22 cellular contexts compared by ENCODE assay signal in genomic region chr1:209430821-209431259, GRCh38.
DNase-seq lines count a peak whose midpoint lies in the region; ATAC-seq and TF ChIP-seq lines count a peak whose summit lies in the region.
"Had no signal": no experiment of that assay in that cellular context is flagged by ENCODE, and none has a peak within 500 bp of the region (broad histone marks: within the 10 kb centered on the region; RNA-seq: fewer than 3 reads in every experiment).

No MANE protein-coding gene starts in this region.

- H3K4me2 ChIP-seq in PC-9 (peak overlapping the region; percentile 99), parathyroid adenoma (ENCODE audit: low read length) (no peak overlapping the region)
- H3K4me2 ChIP-seq: BLaER1 had no signal

- no peak overlapping the region for H3K9ac ChIP-seq in parathyroid adenoma
- H3K9ac ChIP-seq: BLaER1 had no signal

- POLR2A ChIA-PET in PC-9 (lab: Charles Lee; ENCODE audit: unreplicated experiment) = interaction anchor here (0.6 to 1.2 kb wide), 3 partner anchors 15 to 950 kb away, joined by 3 to 9 read pairs (median 4); no protein-coding TSS in a partner anchor

- no peaks in the 10 kb centered on the region for H3K9me3 Mint-ChIP-seq in chondrocyte (ENCODE audit: low read depth)
- H3K9me3 Mint-ChIP-seq: activated naive CD4-positive, alpha-beta T cell treated with anti-CD3 and anti-CD28 coated beads for 36 hours; activated T-cell treated with anti-CD3 and anti-CD28 coated beads, Interleukin-2, amount 50 U/mL, for 72 hours; central memory CD8-positive, alpha-beta T cell; T-cell had no signal

- TF ChIP-seq CTCF in PC-9 (conservative IDR thresholded peaks at IDR 0.05) (no peak), parathyroid adenoma (IDR thresholded peaks at IDR 0.05) (no peak), chondrocyte (IDR thresholded peaks at IDR 0.05) (no peak)

- no peaks in the 10 kb centered on the region for H3K36me3 Mint-ChIP-seq in chondrocyte (ENCODE audit: low read depth)
- H3K36me3 Mint-ChIP-seq: T-cell had no signal

- peak; percentile 42 for DNase-seq in DMS79 treated with DMSO at 0.1 percent for 48 hours (lab: John Stamatoyannopoulos, UW)
- no peak for DNase-seq in PC-9
- DNase-seq in SKM-1 (lab: John Stamatoyannopoulos, UW; ENCODE audit: unreplicated experiment) = no peak
- no peak for DNase-seq in activated T-cell treated with anti-CD3 and anti-CD28 coated beads, Interleukin-2, amount 50 U/mL, for 48 hours
- DNase-seq in NCI-H187 treated with DMSO at 0.1 percent for 48 hours (lab: John Stamatoyannopoulos, UW) = no peak
- no peak for DNase-seq in chondrocyte (ENCODE audit: low spot score)
- DNase-seq: activated CD4-positive, alpha-beta T cell treated with anti-CD3 and anti-CD28 coated beads for 36 hours; activated naive CD4-positive, alpha-beta T cell treated with anti-CD3 and anti-CD28 coated beads for 36 hours; activated T-cell treated with anti-CD3 and anti-CD28 coated beads, Interleukin-2, amount 50 U/mL, for 72 hours; Calu3; MM.1S; NCI-H1436 treated with DMSO at 0.1 percent for 48 hours; Right ventricle myocardium superior; stomach; T-cell; upper lobe of right lung had no signal

- H3K27ac Mint-ChIP-seq in chondrocyte (ENCODE audit: unreplicated experiment) = no peak overlapping the region
- H3K27ac Mint-ChIP-seq: activated CD4-positive, alpha-beta T cell treated with anti-CD3 and anti-CD28 coated beads for 36 hours; activated naive CD4-positive, alpha-beta T cell treated with anti-CD3 and anti-CD28 coated beads for 36 hours; activated T-cell treated with anti-CD3 and anti-CD28 coated beads, Interleukin-2, amount 50 U/mL, for 72 hours; T-cell had no signal

- H3K79me2 ChIP-seq in PC-9 (ENCODE audit: low read depth) = peaks cover 44% of the 10 kb centered on the region
- H3K79me2 ChIP-seq in parathyroid adenoma = no peaks in the 10 kb centered on the region

- H3K4me3 ChIP-seq in PC-9 (peak overlapping the region; percentile 100), parathyroid adenoma (ENCODE audit: low read depth, low read length) (no peak overlapping the region)
- H3K4me3 ChIP-seq: BLaER1, K562, stomach, upper lobe of right lung had no signal

- no peaks in the 10 kb centered on the region for H3K4me1 Mint-ChIP-seq in chondrocyte (ENCODE audit: low read depth)
- H3K4me1 Mint-ChIP-seq: activated CD4-positive, alpha-beta T cell treated with anti-CD3 and anti-CD28 coated beads for 36 hours; central memory CD8-positive, alpha-beta T cell had no signal

- peak overlapping the region; percentile 98 for H3K27ac ChIP-seq in PC-9
- H3K27ac ChIP-seq in parathyroid adenoma = peak overlapping the region; percentile 87
- H3K27ac ChIP-seq: BLaER1, stomach, upper lobe of right lung had no signal

- H3K27me3 Mint-ChIP-seq in chondrocyte (ENCODE audit: low read depth) = peaks cover 30% of the 10 kb centered on the region

- H3K9me3 ChIP-seq in PC-9 (ENCODE audit: insufficient read depth, low read depth) (no peaks in the 10 kb centered on the region), parathyroid adenoma (ENCODE audit: control insufficient read depth, low read length) (no peaks in the 10 kb centered on the region)
- H3K9me3 ChIP-seq: BLaER1, stomach, upper lobe of right lung had no signal

- peaks cover 33% of the 10 kb centered on the region for H3K36me3 ChIP-seq in PC-9 (ENCODE audit: low read depth)
- H3K36me3 ChIP-seq in parathyroid adenoma (ENCODE audit: control insufficient read depth, insufficient read depth, low read length) = no peaks in the 10 kb centered on the region
- H3K36me3 ChIP-seq: BLaER1, stomach, upper lobe of right lung had no signal

- H3K4me1 ChIP-seq in PC-9 (replicated peaks; ENCODE audit: insufficient read depth) = peaks cover 59% of the 10 kb centered on the region
- H3K4me1 ChIP-seq in parathyroid adenoma = peaks cover 15% of the 10 kb centered on the region
- H3K4me1 ChIP-seq: stomach, upper lobe of right lung had no signal

- no peaks in the 10 kb centered on the region for H3K9me2 ChIP-seq in PC-9 (ENCODE audit: insufficient read depth)

- H3K27me3 ChIP-seq in PC-9 (ENCODE audit: insufficient read depth, low read depth) = no peaks in the 10 kb centered on the region
- H3K27me3 ChIP-seq in parathyroid adenoma (ENCODE audit: control insufficient read depth, insufficient read depth, low read length) = no peaks in the 10 kb centered on the region
- H3K27me3 ChIP-seq: BLaER1, upper lobe of right lung had no signal

- H2AFZ ChIP-seq in PC-9 (no peak overlapping the region), parathyroid adenoma (peak overlapping the region; percentile 11)

- peak; percentile 42 for ATAC-seq in esophagus mucosa
- ATAC-seq: activated CD4-positive, alpha-beta T cell treated with anti-CD3 and anti-CD28 coated beads for 36 hours; activated T-cell treated with anti-CD3 and anti-CD28 coated beads, Interleukin-2, amount 50 U/mL, for 72 hours; HCT116; K562; T-cell; upper lobe of right lung had no signal

- no peak overlapping the region for H3K4me3 Mint-ChIP-seq in chondrocyte (ENCODE audit: unreplicated experiment)
- H3K4me3 Mint-ChIP-seq: activated CD4-positive, alpha-beta T cell treated with anti-CD3 and anti-CD28 coated beads for 36 hours; activated naive CD4-positive, alpha-beta T cell treated with anti-CD3 and anti-CD28 coated beads for 36 hours; activated T-cell treated with anti-CD3 and anti-CD28 coated beads, Interleukin-2, amount 50 U/mL, for 72 hours; central memory CD8-positive, alpha-beta T cell; T-cell had no signal

- H3F3A ChIP-seq in PC-9 (ENCODE audit: insufficient read depth, low read depth) = peaks cover 72% of the 10 kb centered on the region

- CTCF ChIA-PET in PC-9 (lab: Charles Lee) = no interaction called here

- BruUV-seq in PC-9 (replicated peaks; lab: Mats Ljungman, UMichigan) = no TSS peak

- intact Hi-C loops in PC-9 (cut with micrococcal nuclease; ENCODE audit: unreplicated experiment) = loop anchor here (5.0 to 10.0 kb wide), 2 partner anchors 164 to 1606 kb away; no protein-coding TSS in a partner anchor

- H4K20me1 ChIP-seq in PC-9 (ENCODE audit: insufficient read depth) = no peaks in the 10 kb centered on the region
- H4K20me1 ChIP-seq: BLaER1 had no signal
